Comparison of ENCODE assay signal across 7 cellular contexts in genomic region chr12:56059964-56060363, GRCh38. TPM values are rescaled to one million over a fixed set of nuclear protein-coding genes. Genes with fewer than 3 reads are reported as not detected.
A peak's percentile ranks its signal among the peaks of the same experiment; 100 is the strongest.
DNase-seq lines count a peak whose midpoint lies in the region; ATAC-seq, FAIRE-seq and TF ChIP-seq lines count a peak whose summit lies in the region.
"Not testable (repeated sequence)": the region's sequence is repeated elsewhere in the genome, so short reads cannot be mapped to it uniquely, and the experiment has no call there.

No MANE protein-coding gene starts in this region.

- TF ChIP-seq POLR2A in HCT116 (IDR thresholded peaks at IDR 0.05; ENCODE audit: borderline replicate concordance, extremely low read depth, insufficient read depth, insufficient read length), result not testable (repeated sequence)

- not testable (repeated sequence) for H3K4me3 ChIP-seq in HCT116 (replicated peaks in 1 of 2; ENCODE audit: low read depth in 1 of 2, low read length in 2 of 2); SJSA1; mammary epithelial cell (replicated peaks in 1 of 3; ENCODE audit: insufficient read depth in 1 of 3, low read depth in 2 of 3, low read length in 3 of 3); kidney (ENCODE audit: low read length in 2 of 2)

- DNase-seq in EH (ENCODE audit: low read depth), result peak; percentile 85
- DNase-seq in HCT116 (ENCODE audit: low read depth, low spot score), result not testable (repeated sequence)
- peak; percentile 80 for DNase-seq in M059J (ENCODE audit: low read depth)
- peak; percentile 36 to 79 for DNase-seq in SJSA1 (ENCODE audit: low read depth in 1 of 2, low spot score in 2 of 2)
- peak; percentile 41 for DNase-seq in mammary epithelial cell
- DNase-seq in fibroblast of peridontal ligament (ENCODE audit: extremely low read depth), result peak; percentile 44
- DNase-seq in kidney, result peak; percentile 7

- TF ChIP-seq RAD21 in HCT116 (IDR thresholded peaks at IDR 0.05; ENCODE audit: low read depth), result not testable (repeated sequence)

- not testable (repeated sequence) for H3K79me2 ChIP-seq in HCT116 (ENCODE audit: insufficient read depth, low read length); mammary epithelial cell (ENCODE audit: insufficient read depth, low read length)

- not testable (repeated sequence) for H3K9ac ChIP-seq in HCT116 (ENCODE audit: low read length); mammary epithelial cell (ENCODE audit: insufficient read depth, low read length); kidney (ENCODE audit: low read length in 2 of 2)

- H3K27ac ChIP-seq in HCT116 (ENCODE audit: low read depth, low read length); mammary epithelial cell (ENCODE audit: insufficient read depth, low read depth, low read length); kidney (ENCODE audit: low read depth in 2 of 2, low read length in 2 of 2): not testable (repeated sequence)
- H3K27ac ChIP-seq in SJSA1, result peak overlapping the region; percentile 45; the same call in 1 of the 2 replicates

- H3K27me3 ChIP-seq in HCT116 (ENCODE audit: insufficient read depth, low read length); SJSA1 (replicated peaks); mammary epithelial cell (ENCODE audit: insufficient read depth, low read length): not testable (repeated sequence)

- POLR2A ChIA-PET in HCT116 (lab: Charles Lee), result interaction anchor here (1.0 kb wide), 2 partner anchors 15 to 44 kb away, joined by 4 read pairs; partner anchors contain the start of gene PA2G4

- not testable (repeated sequence) for FAIRE-seq in kidney (lab: Jason Lieb, UNC)

- TF ChIP-seq CTCF in HCT116 (IDR thresholded peaks at IDR 0.05 in 2 of 3, conservative IDR thresholded peaks at IDR 0.05 in 1 of 3; ENCODE audit: borderline replicate concordance in 1 of 3, insufficient read depth in 1 of 3, low read depth in 2 of 3, low read length in 2 of 3); mammary epithelial cell (conservative IDR thresholded peaks at IDR 0.05 in 1 of 2, IDR thresholded peaks at IDR 0.05 in 1 of 2; ENCODE audit: extremely low read depth in 1 of 2, insufficient read depth in 1 of 2, low read depth in 1 of 2, low read length in 2 of 2); kidney (IDR thresholded peaks at IDR 0.05; ENCODE audit: borderline replicate concordance, extremely low read depth, insufficient read depth): not testable (repeated sequence)

- not testable (repeated sequence) for H3K36me3 ChIP-seq in HCT116 (ENCODE audit: control insufficient read depth in 1 of 2, insufficient read depth in 2 of 2, low read length in 2 of 2); SJSA1; mammary epithelial cell (ENCODE audit: insufficient read depth, low read length); kidney (ENCODE audit: control insufficient read depth in 1 of 2, insufficient read depth in 2 of 2, low read length in 2 of 2)

- not testable (repeated sequence) for H4K20me1 ChIP-seq in HCT116 (ENCODE audit: insufficient read depth); mammary epithelial cell (ENCODE audit: insufficient read depth, low read length)

- peak; percentile 79 for ATAC-seq in HCT116

- WGBS in mammary epithelial cell (ENCODE audit: low coverage, missing lambda C conversion rate), result 61% methylated on average over 8 of the region's 8 CpGs

- CTCF ChIA-PET in HCT116 (lab: Charles Lee), result interaction anchor here (1.2 to 1.8 kb wide), 3 partner anchors 9 to 13 kb away, joined by 4 to 6 read pairs (median 6); no protein-coding TSS in a partner anchor
- CTCF ChIA-PET in mammary epithelial cell (lab: Charles Lee; ENCODE audit: low non-redundant PET), result not testable (repeated sequence)

- not testable (repeated sequence) for H3K9me3 ChIP-seq in HCT116 (ENCODE audit: control insufficient read depth in 1 of 2, insufficient read depth in 1 of 2, low read depth in 1 of 2, low read length in 2 of 2); SJSA1 (replicated peaks); mammary epithelial cell (replicated peaks; ENCODE audit: insufficient read depth, low read length); kidney (ENCODE audit: control insufficient read depth in 1 of 2, low read length in 2 of 2)

- intact Hi-C loops in HCT116 (cut with micrococcal nuclease); mammary epithelial cell (cut with micrococcal nuclease); kidney (cut with DNase I): not testable (repeated sequence)

- in situ Hi-C loops in mammary epithelial cell (cut with MboI; ENCODE audit: low sequenced_read_pairs in 2 of 2), result not testable (repeated sequence)

- dilution Hi-C loops in mammary epithelial cell (cut with HindIII; ENCODE audit: low sequenced_read_pairs), result loop anchor here (5.0 kb wide), 1 partner anchor 37 kb away; no protein-coding TSS in a partner anchor

- BruUV-seq in HCT116 (replicated peaks; lab: Mats Ljungman, UMichigan); mammary epithelial cell (replicated peaks; lab: Mats Ljungman, UMichigan): not testable (repeated sequence)

- H3K9me2 ChIP-seq in HCT116 (ENCODE audit: insufficient read depth), result not testable (repeated sequence)

- H3K4me1 ChIP-seq in HCT116 (ENCODE audit: control insufficient read depth in 1 of 2, insufficient read depth in 2 of 2, low read length in 2 of 2), result peaks cover 16 to 39% of the 10 kb centered on the region in 2 experiments
- H3K4me1 ChIP-seq in SJSA1 (replicated peaks), result peaks cover 18% of the 10 kb centered on the region
- not testable (repeated sequence) for H3K4me1 ChIP-seq in mammary epithelial cell (ENCODE audit: insufficient read depth, low read length); kidney (ENCODE audit: control insufficient read depth in 1 of 2, insufficient read depth in 1 of 2, low read depth in 1 of 2, low read length in 2 of 2)

- RAD21 ChIA-PET in HCT116 (lab: Charles Lee; ENCODE audit: low non-redundant PET in 1 of 2, low total read pairs in 2 of 2, uncharacterized antibody in 2 of 2, unreplicated experiment in 2 of 2), result not testable (repeated sequence)

- not testable (repeated sequence) for H2AFZ ChIP-seq in HCT116 (ENCODE audit: low read depth, low read length, poor library complexity, severe bottlenecking); mammary epithelial cell (ENCODE audit: low read depth, low read length)

- H3K4me2 ChIP-seq in HCT116 (ENCODE audit: low read length) (peak overlapping the region; percentile 64), mammary epithelial cell (ENCODE audit: insufficient read depth, low read depth, low read length) (peak overlapping the region; percentile 24)

TF ChIP-seq in HCT116, 20 proteins besides CTCF, POLR2A, EP300 and RAD21:
- TF ChIP-seq EGR1 (IDR thresholded peaks at IDR 0.05; ENCODE audit: low read depth), result peak; percentile 62; the same call in 1 of the 2 replicates
- TF ChIP-seq FOSL1 (IDR thresholded peaks at IDR 0.05; ENCODE audit: low read depth), result peak; percentile 30; the same call in 1 of the 2 replicates

RNA-seq across cellular contexts. Expression of gene RPS26, which starts 18.2 kb away (rescaled TPM):
- total RNA-seq in HCT116 (2021; ENCODE audit: unreplicated experiment), result 70.2 TPM
- 1,152 and 1,325 TPM in 2 replicates for polyA plus RNA-seq in HCT116 (2012)
- total RNA-seq in M059J (2014; rRNA removed; shearing (Covaris generic)), result 1,969 and 2,525 TPM in 2 replicates
- total RNA-seq in SJSA1 (2014; rRNA removed; shearing (Covaris generic)), result 622 and 1,406 TPM in 2 replicates
- 100 to 1,000 TPM in 1 of 2 donors, 10 to 100 TPM in 1; 46.4 to 331 TPM for total RNA-seq in mammary epithelial cell
- 2,291 TPM for polyA plus RNA-seq in mammary epithelial cell
- 218 TPM for polyA minus RNA-seq in mammary epithelial cell
- 46.7 TPM for total RNA-seq in kidney
- polyA plus RNA-seq in kidney (ENCODE audit: insufficient read depth, low read depth, low replicate concordance), result 637 TPM

RNA-seq across cellular contexts. Expression of gene ERBB3, which starts 20.0 kb away (rescaled TPM):
- 39.7 TPM for total RNA-seq in HCT116 (2021; ENCODE audit: unreplicated experiment)
- 31.7 and 32.9 TPM in 2 replicates for polyA plus RNA-seq in HCT116 (2012)
- total RNA-seq in M059J (2014; rRNA removed; shearing (Covaris generic)), result 0.37 TPM in 1 of 2 replicates, not detected in the other
- total RNA-seq in SJSA1 (2014; rRNA removed; shearing (Covaris generic)), result not detected in 2 replicates
- 1 to 10 TPM; 2.0 to 3.6 TPM for total RNA-seq in mammary epithelial cell
- 4.0 TPM for polyA plus RNA-seq in mammary epithelial cell
- polyA minus RNA-seq in mammary epithelial cell, result 9.6 TPM
- 58.1 TPM for total RNA-seq in kidney
- polyA plus RNA-seq in kidney (ENCODE audit: insufficient read depth, low read depth, low replicate concordance), result 31.5 TPM

RNA-seq across cellular contexts. Expression of gene IKZF4, which starts 39.1 kb away (rescaled TPM):
- 8.5 TPM for total RNA-seq in HCT116 (2021; ENCODE audit: unreplicated experiment)
- 3.2 and 4.8 TPM in 2 replicates for polyA plus RNA-seq in HCT116 (2012)
- total RNA-seq in M059J (2014; rRNA removed; shearing (Covaris generic)), result 0.57 and 1.2 TPM in 2 replicates
- total RNA-seq in SJSA1 (2014; rRNA removed; shearing (Covaris generic)), result 0.34 and 1.1 TPM in 2 replicates
- 1 to 10 TPM; 2.2 to 4.4 TPM for total RNA-seq in mammary epithelial cell
- polyA plus RNA-seq in mammary epithelial cell, result 1.9 TPM
- 7.5 TPM for polyA minus RNA-seq in mammary epithelial cell
- 9.4 TPM for total RNA-seq in kidney
- 2.7 TPM for polyA plus RNA-seq in kidney (ENCODE audit: insufficient read depth, low read depth, low replicate concordance)

RNA-seq across cellular contexts. Expression of gene PA2G4, which starts 44.4 kb away (rescaled TPM):
- total RNA-seq in HCT116 (2021; ENCODE audit: unreplicated experiment) (302 TPM), mammary epithelial cell (100 to 1,000 TPM; 127 to 221 TPM), kidney (76.8 TPM)
- 297 and 338 TPM in 2 replicates for polyA plus RNA-seq in HCT116 (2012)
- total RNA-seq in M059J (2014; rRNA removed; shearing (Covaris generic)), result 134 and 184 TPM in 2 replicates
- 204 and 249 TPM in 2 replicates for total RNA-seq in SJSA1 (2014; rRNA removed; shearing (Covaris generic))
- polyA plus RNA-seq in mammary epithelial cell (425 TPM), kidney (ENCODE audit: insufficient read depth, low read depth, low replicate concordance) (72.4 TPM)
- polyA minus RNA-seq in mammary epithelial cell, result 106 TPM

RNA-seq across cellular contexts. Expression of gene RPL41, which starts 56.5 kb away (rescaled TPM):
- total RNA-seq in HCT116 (2021; ENCODE audit: unreplicated experiment) (4,327 TPM), mammary epithelial cell (1,000 to 10,000 TPM in 1 of 2 donors, 100 to 1,000 TPM in 1; 847 to 3,248 TPM), kidney (2,987 TPM)
- 11,465 and 11,614 TPM in 2 replicates for polyA plus RNA-seq in HCT116 (2012)
- total RNA-seq in M059J (2014; rRNA removed; shearing (Covaris generic)), result 2,885 and 2,938 TPM in 2 replicates
- 1,215 and 2,760 TPM in 2 replicates for total RNA-seq in SJSA1 (2014; rRNA removed; shearing (Covaris generic))
- polyA plus RNA-seq in mammary epithelial cell (7,406 TPM), kidney (ENCODE audit: insufficient read depth, low read depth, low replicate concordance) (5,602 TPM)
- 2,718 TPM for polyA minus RNA-seq in mammary epithelial cell
